ENCODE assay signal across 8 cellular contexts in the genomic region with DNA sequence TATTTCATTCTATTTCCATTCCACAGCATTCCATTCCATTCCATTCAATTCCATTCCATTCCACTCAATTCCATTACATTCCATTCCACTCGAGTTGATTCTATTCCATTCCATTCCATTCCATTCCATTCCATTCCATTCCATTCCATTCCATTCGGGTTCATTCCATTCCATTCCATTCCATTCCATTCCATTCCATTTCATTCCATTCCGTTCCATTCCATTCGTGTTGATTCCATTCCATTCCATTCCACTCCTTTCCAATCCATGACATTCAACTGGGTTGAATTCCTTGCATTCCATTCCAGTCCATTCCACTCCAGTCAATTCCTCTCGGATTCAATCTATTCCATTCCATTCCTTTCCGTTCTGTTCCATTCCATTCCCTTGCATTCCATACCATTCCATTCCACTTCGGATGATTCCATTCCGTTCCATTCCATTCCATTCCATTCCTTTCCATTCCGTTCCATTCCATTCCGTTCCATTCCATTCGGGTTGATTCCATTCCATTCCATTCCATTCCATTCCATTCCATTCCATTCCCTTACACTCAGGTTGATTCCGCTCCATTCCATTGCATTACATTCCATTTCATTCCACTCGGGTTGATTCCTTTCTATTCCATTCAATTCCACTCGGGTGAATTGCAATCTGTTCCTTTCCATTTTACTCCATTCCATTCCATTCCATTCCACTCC.
A peak's percentile ranks its signal among the peaks of the same experiment; 100 is the strongest.
DNase-seq lines count a peak whose midpoint lies in the region; ATAC-seq and TF ChIP-seq lines count a peak whose summit lies in the region.
"Not testable (repeated sequence)": the region's sequence is repeated elsewhere in the genome, so short reads cannot be mapped to it uniquely, and the experiment has no call there.

No MANE protein-coding gene starts in this region.

- not testable (repeated sequence) for TF ChIP-seq CTCF in mucosa of descending colon (IDR thresholded peaks at IDR 0.05)

- peaks cover 74% of the 10 kb centered on the region for H3K36me3 Mint-ChIP-seq in activated naive CD8-positive, alpha-beta T cell treated with anti-CD3 and anti-CD28 coated beads, Interleukin-2, amount 50 U/mL, for 24 hours (ENCODE audit: low read depth)
- H3K36me3 Mint-ChIP-seq in stimulated activated naive B cell treated with anti-CD40 and anti-IgM and Interleukin-4, amounts not matched to agents 10 μg/mL and 1 μg/mL and 100 μg/mL, for 72 hours, result peaks cover 54 to 76% of the 10 kb centered on the region in 2 donors

- not testable (repeated sequence) for H3K4me1 ChIP-seq in mucosa of descending colon (ENCODE audit: low read depth)

- not testable (repeated sequence) for H3K4me1 Mint-ChIP-seq in activated naive CD8-positive, alpha-beta T cell treated with anti-CD3 and anti-CD28 coated beads, Interleukin-2, amount 50 U/mL, for 24 hours; stimulated activated naive B cell treated with anti-CD40 and anti-IgM and Interleukin-4, amounts not matched to agents 10 μg/mL and 1 μg/mL and 100 μg/mL, for 72 hours

- H3K27me3 Mint-ChIP-seq in activated naive CD8-positive, alpha-beta T cell treated with anti-CD3 and anti-CD28 coated beads, Interleukin-2, amount 50 U/mL, for 24 hours; stimulated activated naive B cell treated with anti-CD40 and anti-IgM and Interleukin-4, amounts not matched to agents 10 μg/mL and 1 μg/mL and 100 μg/mL, for 72 hours: not testable (repeated sequence)

- peaks cover 82% of the 10 kb centered on the region for H3K9me3 Mint-ChIP-seq in activated naive CD8-positive, alpha-beta T cell treated with anti-CD3 and anti-CD28 coated beads, Interleukin-2, amount 50 U/mL, for 24 hours
- peaks cover 72 to 82% of the 10 kb centered on the region in 2 donors for H3K9me3 Mint-ChIP-seq in stimulated activated naive B cell treated with anti-CD40 and anti-IgM and Interleukin-4, amounts not matched to agents 10 μg/mL and 1 μg/mL and 100 μg/mL, for 72 hours

- H3K4me3 Mint-ChIP-seq in activated naive CD8-positive, alpha-beta T cell treated with anti-CD3 and anti-CD28 coated beads, Interleukin-2, amount 50 U/mL, for 24 hours; stimulated activated naive B cell treated with anti-CD40 and anti-IgM and Interleukin-4, amounts not matched to agents 10 μg/mL and 1 μg/mL and 100 μg/mL, for 72 hours: not testable (repeated sequence)

- not testable (repeated sequence) for H3K36me3 ChIP-seq in mucosa of descending colon (ENCODE audit: low read depth)

- peak overlapping the region; percentile 0 for H3K27ac Mint-ChIP-seq in activated naive CD8-positive, alpha-beta T cell treated with anti-CD3 and anti-CD28 coated beads, Interleukin-2, amount 50 U/mL, for 24 hours
- peak overlapping the region; percentile 1 for H3K27ac Mint-ChIP-seq in stimulated activated naive B cell treated with anti-CD40 and anti-IgM and Interleukin-4, amounts not matched to agents 10 μg/mL and 1 μg/mL and 100 μg/mL, for 72 hours

- ATAC-seq in GM18517 (IDR thresholded peaks at IDR 0.05; ENCODE audit: unreplicated experiment), result peak; percentile 19
- ATAC-seq in GM21423 (IDR thresholded peaks at IDR 0.05; ENCODE audit: unreplicated experiment), result peak; percentile 27
- peak; percentile 26 for ATAC-seq in HG02885 (IDR thresholded peaks at IDR 0.05; ENCODE audit: poor library complexity, unreplicated experiment)
- peak; percentile 26 for ATAC-seq in HG03439 (IDR thresholded peaks at IDR 0.05; ENCODE audit: unreplicated experiment)
- not testable (repeated sequence) for ATAC-seq in activated naive CD8-positive, alpha-beta T cell treated with anti-CD3 and anti-CD28 coated beads, Interleukin-2, amount 50 U/mL, for 24 hours
- peak; percentile 32 for ATAC-seq in Right ventricle myocardium superior (ENCODE audit: poor library complexity)
- ATAC-seq in mucosa of descending colon, result peak; percentile 34
- peak in 1 of 2 donors; percentile 26 for ATAC-seq in stimulated activated naive B cell treated with anti-CD40 and anti-IgM and Interleukin-4, amounts not matched to agents 10 μg/mL and 1 μg/mL and 100 μg/mL, for 72 hours (replicated peaks)

- peaks cover 87% of the 10 kb centered on the region for H3K9me3 ChIP-seq in mucosa of descending colon

- not testable (repeated sequence) for H3K4me3 ChIP-seq in mucosa of descending colon

- not testable (repeated sequence) for DNase-seq in activated naive CD8-positive, alpha-beta T cell treated with anti-CD3 and anti-CD28 coated beads, Interleukin-2, amount 50 U/mL, for 24 hours; Right ventricle myocardium superior; stimulated activated naive B cell treated with anti-CD40 and anti-IgM and Interleukin-4, amounts not matched to agents 10 μg/mL and 1 μg/mL and 100 μg/mL, for 72 hours
- peak in 1 of 3 donors; percentile 3 for DNase-seq in mucosa of descending colon

- intact Hi-C loops in Right ventricle myocardium superior (cut with DNase I); mucosa of descending colon (cut with DNase I, micrococcal nuclease): not testable (repeated sequence)
